ENCODE assay signal across 15 cellular contexts in genomic region chr4:130335417-130336194, GRCh38.
"Had no signal": no experiment of that assay in that cellular context is flagged by ENCODE, and none has a peak within 500 bp of the region (broad histone marks: within the 10 kb centered on the region; RNA-seq: fewer than 3 reads in every experiment).

No MANE protein-coding gene starts in this region.

- H3K36me3 ChIP-seq: esophagus muscularis mucosa, gastrocnemius medialis, heart right ventricle, transverse colon, vagina had no signal

- H3K4me1 ChIP-seq: esophagus muscularis mucosa, gastrocnemius medialis, heart right ventricle, testis, transverse colon, vagina had no signal

- DNase-seq: effector memory CD8-positive, alpha-beta T cell; gastrocnemius medialis; heart right ventricle; midbrain; stimulated activated CD4-positive, alpha-beta T cell treated with anti-CD3 and anti-CD28 coated beads, Interleukin-2, amount 100 ng/mL, for 24 hours; stimulated activated CD4-positive, alpha-beta T cell treated with anti-CD3 and anti-CD28 coated beads, Interleukin-4, amount 100 ng/mL, for 4 hours; stimulated activated naive B cell treated with anti-CD40 and anti-IgM and Interleukin-4, amounts not matched to agents 10 μg/mL and 1 μg/mL and 100 μg/mL, for 72 hours; stimulated activated naive CD8-positive, alpha-beta T cell treated with anti-CD3 and anti-CD28 coated beads, Interleukin-15, amount 100 ng/mL, for 72 hours; testis; transverse colon had no signal

- H3K27ac ChIP-seq: epithelial cell of prostate, esophagus muscularis mucosa, gastrocnemius medialis, heart right ventricle, testis, transverse colon, vagina had no signal

- ATAC-seq: effector memory CD8-positive, alpha-beta T cell; gastrocnemius medialis; heart right ventricle; natural killer cell treated with Interleukin-12 subunit alpha and Interleukin-12 subunit beta and Interleukin-15 and Interleukin-18, amount 100 ng/mL, for 72 hours; sciatic nerve had no signal

- H3K27me3 ChIP-seq: esophagus muscularis mucosa, gastrocnemius medialis, heart right ventricle, testis, transverse colon, vagina had no signal

- H3K4me3 ChIP-seq: esophagus muscularis mucosa, gastrocnemius medialis, heart right ventricle, testis, transverse colon, vagina had no signal

- H3K9me3 ChIP-seq: esophagus muscularis mucosa, gastrocnemius medialis, heart right ventricle, testis, transverse colon, vagina had no signal
